8 cellular contexts compared by ENCODE assay signal in the genomic region with DNA sequence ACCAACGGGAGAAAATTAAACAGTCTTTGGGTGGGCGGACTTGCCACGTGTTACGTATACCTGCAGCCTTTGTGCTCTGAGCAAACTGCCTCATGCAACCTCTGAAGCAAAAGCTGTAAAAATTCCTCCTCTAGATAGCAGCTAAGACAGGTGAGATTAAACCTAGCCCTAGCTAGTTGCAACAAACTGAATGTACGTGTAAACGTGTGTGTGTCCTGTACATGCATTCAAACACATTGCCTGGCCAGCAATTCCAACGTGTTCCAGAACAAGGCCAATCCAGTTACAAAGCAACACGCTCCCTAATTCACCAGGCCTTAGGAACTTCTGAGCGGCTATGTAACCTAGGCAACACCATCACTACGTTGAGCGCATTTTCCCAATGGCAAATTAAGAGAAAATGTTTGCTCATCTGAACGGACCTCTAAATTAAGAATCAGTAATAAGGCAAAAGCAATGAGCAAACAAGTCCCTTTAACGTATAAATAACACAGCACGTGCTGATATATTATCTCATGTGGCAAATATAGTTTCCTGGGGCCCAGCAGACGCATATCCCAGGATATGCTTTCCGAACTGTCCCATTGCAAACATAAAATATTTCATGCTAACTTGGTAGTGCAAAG. TPM values are rescaled to one million over a fixed set of nuclear protein-coding genes. Genes with fewer than 3 reads are reported as not detected.
DNase-seq lines count a peak whose midpoint lies in the region; ATAC-seq and TF ChIP-seq lines count a peak whose summit lies in the region.

No MANE protein-coding gene starts in this region.

- CTCF ChIA-PET in OCI-LY7 (lab: Charles Lee; ENCODE audit: unreplicated experiment), result no interaction called here
- CTCF ChIA-PET in mammary epithelial cell (lab: Charles Lee; ENCODE audit: low non-redundant PET), result no interaction called here

- H3K4me2 ChIP-seq in OCI-LY7 (ENCODE audit: low read length) (peak overlapping the region; percentile 84), mammary epithelial cell (ENCODE audit: insufficient read depth, low read depth, low read length) (peak overlapping the region; percentile 81), smooth muscle cell (peak overlapping the region; percentile 95)

- no peaks in the 10 kb centered on the region for H3F3A ChIP-seq in smooth muscle cell (ENCODE audit: low read depth)

- no peaks in the 10 kb centered on the region for H3K9me2 ChIP-seq in OCI-LY7 (ENCODE audit: insufficient read depth, low read length)

- WGBS in mammary epithelial cell (ENCODE audit: low coverage, missing lambda C conversion rate), result 11% methylated on average over 16 of the region's 16 CpGs
- 10% methylated on average over 16 of the region's 16 CpGs for WGBS in smooth muscle cell (ENCODE audit: low lambda C conversion rate)

- DNase-seq in NCI-H446 treated with DMSO at 0.1 percent for 48 hours (lab: John Stamatoyannopoulos, UW) (peak; percentile 0), NCI-H446 (lab: John Stamatoyannopoulos, UW) (no peak), OCI-LY7 (ENCODE audit: low spot score) (peak; percentile 6), mammary epithelial cell (peak; percentile 59), islet precursor cell (peak; percentile 61), smooth muscle cell (lab: John Stamatoyannopoulos, UW; ENCODE audit: unreplicated experiment) (no peak), T-helper 9 cell (no peak)

- H3K9me3 ChIP-seq in OCI-LY7 (ENCODE audit: low read length) (0 out of 2 replicates have a peak, but pooled peaks cover 4% of the 10 kb centered on the region), mammary epithelial cell (replicated peaks; ENCODE audit: insufficient read depth, low read length) (no peaks in the 10 kb centered on the region), smooth muscle cell (replicated peaks; ENCODE audit: low read depth) (no peaks in the 10 kb centered on the region)

- H3K36me3 ChIP-seq in OCI-LY7 (ENCODE audit: insufficient read depth, low read length) (peaks cover 41% of the 10 kb centered on the region), mammary epithelial cell (ENCODE audit: insufficient read depth, low read length) (peaks cover 20% of the 10 kb centered on the region), smooth muscle cell (ENCODE audit: low read depth) (peaks cover 9% of the 10 kb centered on the region)

- ATAC-seq in HG02678 (IDR thresholded peaks at IDR 0.05; ENCODE audit: unreplicated experiment), result peak; percentile 6

- H4K20me1 ChIP-seq in OCI-LY7 (ENCODE audit: insufficient read depth, low read length) (no peaks in the 10 kb centered on the region), mammary epithelial cell (ENCODE audit: insufficient read depth, low read length) (no peaks in the 10 kb centered on the region), smooth muscle cell (ENCODE audit: low read depth) (peaks cover 3% of the 10 kb centered on the region)

- peak overlapping the region; percentile 89; the same call in 1 of the 2 replicates for H2AFZ ChIP-seq in OCI-LY7 (ENCODE audit: low read length)
- peak overlapping the region; percentile 97 for H2AFZ ChIP-seq in mammary epithelial cell (ENCODE audit: low read depth, low read length)
- H2AFZ ChIP-seq in smooth muscle cell (ENCODE audit: low read depth), result peak overlapping the region; percentile 96

- POLR2A ChIA-PET in OCI-LY7 (lab: Charles Lee), result interaction anchor here (2.2 kb wide), 1 partner anchor 11 kb away, joined by 6 read pairs; no protein-coding TSS in a partner anchor

- peaks cover 20% of the 10 kb centered on the region for H3K79me2 ChIP-seq in OCI-LY7 (ENCODE audit: insufficient read depth, low read depth, low read length)
- peaks cover 41% of the 10 kb centered on the region for H3K79me2 ChIP-seq in mammary epithelial cell (ENCODE audit: insufficient read depth, low read length)
- peaks cover 20% of the 10 kb centered on the region for H3K79me2 ChIP-seq in smooth muscle cell (ENCODE audit: low read depth)

- H3K4me3 ChIP-seq in OCI-LY7 (ENCODE audit: low read depth, low read length, poor library complexity, severe bottlenecking) (peak overlapping the region; percentile 96), mammary epithelial cell (replicated peaks in 1 of 3; ENCODE audit: insufficient read depth in 1 of 3, low read depth in 2 of 3, low read length in 3 of 3) (peak overlapping the region; percentile 61 to 80 (median 67)), smooth muscle cell (peak overlapping the region; percentile 90)

- TF ChIP-seq CTCF in OCI-LY7 (conservative IDR thresholded peaks at IDR 0.05; ENCODE audit: low read length) (no peak), mammary epithelial cell (conservative IDR thresholded peaks at IDR 0.05 in 1 of 2, IDR thresholded peaks at IDR 0.05 in 1 of 2; ENCODE audit: extremely low read depth in 1 of 2, insufficient read depth in 1 of 2, low read depth in 1 of 2, low read length in 2 of 2) (no peak), smooth muscle cell (IDR thresholded peaks at IDR 0.05; ENCODE audit: borderline replicate concordance, insufficient read depth, poor library complexity, severe bottlenecking) (no peak)

- peak overlapping the region; percentile 92 for H3K9ac ChIP-seq in mammary epithelial cell (ENCODE audit: insufficient read depth, low read length)
- H3K9ac ChIP-seq in smooth muscle cell (ENCODE audit: low read depth), result peak overlapping the region; percentile 92

- BruUV-seq in OCI-LY7 (replicated peaks; lab: Mats Ljungman, UMichigan) (no TSS peak), mammary epithelial cell (replicated peaks; lab: Mats Ljungman, UMichigan) (no TSS peak)

- in situ Hi-C loops in mammary epithelial cell (cut with MboI; ENCODE audit: low sequenced_read_pairs in 2 of 2), result loop anchor here (10.0 kb wide), 2 partner anchors 132 to 482 kb away; no protein-coding TSS in a partner anchor

- H3K4me1 ChIP-seq in OCI-LY7 (ENCODE audit: insufficient read depth, low read length, poor library complexity, severe bottlenecking) (peaks cover 13% of the 10 kb centered on the region), mammary epithelial cell (ENCODE audit: insufficient read depth, low read length) (peaks cover 7% of the 10 kb centered on the region), smooth muscle cell (ENCODE audit: low read depth) (peaks cover 6% of the 10 kb centered on the region)

- no peak overlapping the region for H3K27ac ChIP-seq in OCI-LY7 (ENCODE audit: low read depth, low read length, poor library complexity, severe bottlenecking)
- peak overlapping the region; percentile 91 for H3K27ac ChIP-seq in mammary epithelial cell (ENCODE audit: insufficient read depth, low read depth, low read length)
- peak overlapping the region; percentile 92 for H3K27ac ChIP-seq in smooth muscle cell (ENCODE audit: low read depth)

- intact Hi-C loops in OCI-LY7 (cut with micrococcal nuclease; ENCODE audit: unreplicated experiment), result loop anchor here (2.0 kb wide), 1 partner anchor 50 kb away; a partner anchor contains a TSS
- intact Hi-C loops in mammary epithelial cell (cut with micrococcal nuclease), result loop anchor here (2.0 to 5.0 kb wide), 3 partner anchors 128 to 470 kb away; a partner anchor contains a TSS

- dilution Hi-C loops in mammary epithelial cell (cut with HindIII; ENCODE audit: low sequenced_read_pairs), result no loop called here

- no peaks in the 10 kb centered on the region for H3K27me3 ChIP-seq in mammary epithelial cell (ENCODE audit: insufficient read depth, low read length)
- H3K27me3 ChIP-seq in smooth muscle cell (ENCODE audit: low read depth), result no peaks in the 10 kb centered on the region

RNA-seq across cellular contexts. Expression of a gene that starts 0.8 kb away (rescaled TPM):
- 27.3 and 29.9 TPM in 2 replicates for total RNA-seq in OCI-LY7 (2014; rRNA removed; shearing (Covaris generic))
- total RNA-seq in OCI-LY7 (2022) (21.2 and 25.0 TPM in 2 replicates), mammary epithelial cell (10 to 100 TPM; 13.8 to 26.0 TPM), smooth muscle cell (32.1 and 33.2 TPM in 2 replicates)
- polyA plus RNA-seq in mammary epithelial cell (15.1 TPM), smooth muscle cell (33.1 and 33.7 TPM in 2 replicates)
- 39.4 TPM for polyA minus RNA-seq in mammary epithelial cell

RNA-seq across cellular contexts. Expression of a gene that starts 46.4 kb away (rescaled TPM):
- 0.09 and 0.15 TPM in 2 replicates for total RNA-seq in OCI-LY7 (2014; rRNA removed; shearing (Covaris generic))
- total RNA-seq in OCI-LY7 (2022) (1.0 and 1.2 TPM in 2 replicates), mammary epithelial cell (10 to 100 TPM; 13.0 to 29.5 TPM), smooth muscle cell (27.6 and 36.3 TPM in 2 replicates)
- polyA plus RNA-seq in mammary epithelial cell (4.9 TPM), smooth muscle cell (10.4 and 11.2 TPM in 2 replicates)
- polyA minus RNA-seq in mammary epithelial cell, result 22.7 TPM

RNA-seq across cellular contexts. Expression of a gene that starts 50.3 kb away (rescaled TPM):
- 13.3 and 17.6 TPM in 2 replicates for total RNA-seq in OCI-LY7 (2014; rRNA removed; shearing (Covaris generic))
- total RNA-seq in OCI-LY7 (2022), result 18.9 and 19.2 TPM in 2 replicates
- 10 to 100 TPM; 18.1 to 22.8 TPM for total RNA-seq in mammary epithelial cell
- 12.5 TPM for polyA plus RNA-seq in mammary epithelial cell
- polyA minus RNA-seq in mammary epithelial cell, result 47.9 TPM
- total RNA-seq in smooth muscle cell, result 9.6 and 18.0 TPM in 2 replicates
- 9.0 and 11.7 TPM in 2 replicates for polyA plus RNA-seq in smooth muscle cell

RNA-seq across cellular contexts. Expression of a gene that starts 50.7 kb away (rescaled TPM):
- 18.3 and 30.4 TPM in 2 replicates for total RNA-seq in OCI-LY7 (2014; rRNA removed; shearing (Covaris generic))
- total RNA-seq in OCI-LY7 (2022) (23.9 and 28.9 TPM in 2 replicates), mammary epithelial cell (10 to 100 TPM in 1 of 2 donors, 1 to 10 TPM in 1; 9.2 to 12.3 TPM), smooth muscle cell (9.8 and 11.7 TPM in 2 replicates)
- polyA plus RNA-seq in mammary epithelial cell (7.7 TPM), smooth muscle cell (7.1 and 8.8 TPM in 2 replicates)
- 35.0 TPM for polyA minus RNA-seq in mammary epithelial cell

Comparison
In these comparisons a context has a peak if more than half of its experiments do, and no peak if none do; other contexts are left out.
1. DNase-seq: peak in NCI-H446 treated with DMSO at 0.1 percent for 48 hours (single experiment), OCI-LY7 (single experiment), mammary epithelial cell (single experiment) and islet precursor cell (single experiment); none in NCI-H446 (0 of 2), smooth muscle cell (single experiment) and T-helper 9 cell (single experiment).
2. RNA of a gene that starts 46.4 kb away (total RNA-seq): 27.6 to 36.3 TPM in smooth muscle cell and 13.0 to 29.5 TPM in mammary epithelial cell; 0.09 to 1.2 TPM in OCI-LY7; every median in the first group is over 4 times any median in the second.
3. Peak in every context shown above with its lines, with median percentiles within 50 percentile points of each other: H2AFZ ChIP-seq, H3K4me2 ChIP-seq and H3K4me3 ChIP-seq.